In genomic region chr5:60463179-60463868, GRCh38 we compare ENCODE assay signal across 21 cellular contexts.
A peak's percentile ranks its signal among the peaks of the same experiment; 100 is the strongest.
DNase-seq lines count a peak whose midpoint lies in the region; ATAC-seq and TF ChIP-seq lines count a peak whose summit lies in the region.
"Had no signal": no experiment of that assay in that cellular context is flagged by ENCODE, and none has a peak within 500 bp of the region (broad histone marks: within the 10 kb centered on the region; RNA-seq: fewer than 3 reads in every experiment).

No MANE protein-coding gene starts in this region.

- peak overlapping the region; percentile 37 for H3K4me2 ChIP-seq in Karpas-422 (ENCODE audit: low read depth, low read length, poor library complexity, severe bottlenecking)

- H3K27ac ChIP-seq in Karpas-422 (ENCODE audit: low read length): no peak overlapping the region
- no peak overlapping the region for H3K27ac ChIP-seq in CD8-positive, alpha-beta T cell (ENCODE audit: low read depth, low read length)
- H3K27ac ChIP-seq: heart right ventricle, Peyer's patch, spleen, WERI-Rb-1 had no signal

- in situ Hi-C loops in Caki2 (cut with HindIII; ENCODE audit: low pct_unique_long_range_greater_than_20kb, low sequenced_read_pairs): no loop called here

- POLR2A ChIA-PET in CD8-positive, alpha-beta T cell (lab: Charles Lee): no interaction called here

- H3K4me1 Mint-ChIP-seq in CD8-positive, alpha-beta T cell (ENCODE audit: low read depth): no peaks in the 10 kb centered on the region

- peak; percentile 64 for DNase-seq in Caki2 (ENCODE audit: low read depth)
- DNase-seq in Karpas-422: no peak
- DNase-seq in choroid plexus epithelial cell (ENCODE audit: low read depth): peak; percentile 95
- DNase-seq in non-pigmented ciliary epithelial cell (ENCODE audit: low read depth): peak; percentile 19
- DNase-seq in CD8-positive, alpha-beta T cell: no peak
- no peak for DNase-seq in activated CD4-positive, alpha-beta T cell treated with anti-CD3 and anti-CD28 coated beads, Interleukin-2, amount 50 U/mL, for 1 hour
- DNase-seq in NAMALWA (ENCODE audit: low spot score): no peak
- DNase-seq: AML-193; amygdala; DMS 273 treated with DMSO at 0.1 percent for 48 hours; MV-4-11; NCI-H2107; NCI-H69; occipital lobe; Peyer's patch; spleen; stimulated activated naive CD4-positive, alpha-beta T cell treated with Interleukin-2 at 50 U/mL for 16 hours; WERI-Rb-1 had no signal

- H3K4me3 Mint-ChIP-seq in CD8-positive, alpha-beta T cell: no peak overlapping the region
- H3K4me3 Mint-ChIP-seq: dendritic cell treated with granulocyte-macrophage colony-stimulating factor and Interleukin-4, amounts not matched to agents 40 ng/mL and 50 ng/mL, for 4 days had no signal

- no peaks in the 10 kb centered on the region for H4K20me1 ChIP-seq in Karpas-422 (ENCODE audit: insufficient read depth, low read depth, low read length)

- intact Hi-C loops in CD8-positive, alpha-beta T cell (cut with DNase I, micrococcal nuclease): no loop called here

- peaks cover 16% of the 10 kb centered on the region for H3K4me1 ChIP-seq in Karpas-422 (ENCODE audit: low read length)
- no peaks in the 10 kb centered on the region for H3K4me1 ChIP-seq in CD8-positive, alpha-beta T cell (ENCODE audit: insufficient read depth, low read length)
- H3K4me1 ChIP-seq: Peyer's patch, spleen had no signal

- H3K79me2 ChIP-seq in Karpas-422 (ENCODE audit: low read length): peaks cover 7% of the 10 kb centered on the region; the same call in 1 of the 2 replicates

- no peak overlapping the region for H3K9ac ChIP-seq in Karpas-422 (ENCODE audit: low read length)

- H3K27me3 Mint-ChIP-seq in CD8-positive, alpha-beta T cell (ENCODE audit: low read depth): no peaks in the 10 kb centered on the region
- H3K27me3 Mint-ChIP-seq: dendritic cell treated with granulocyte-macrophage colony-stimulating factor and Interleukin-4, amounts not matched to agents 40 ng/mL and 50 ng/mL, for 4 days had no signal

- H2AFZ ChIP-seq in Karpas-422 (ENCODE audit: low read length): no peak overlapping the region

- H3K36me3 Mint-ChIP-seq in CD8-positive, alpha-beta T cell: no peaks in the 10 kb centered on the region

- H3K4me3 ChIP-seq in Karpas-422 (ENCODE audit: low read length): no peak overlapping the region
- H3K4me3 ChIP-seq in choroid plexus epithelial cell (ENCODE audit: low read depth, low read length): no peak overlapping the region
- H3K4me3 ChIP-seq in CD8-positive, alpha-beta T cell (ENCODE audit: low read depth, low read length): no peak overlapping the region
- H3K4me3 ChIP-seq: heart right ventricle, Peyer's patch, spleen had no signal

- no peak for TF ChIP-seq CTCF in choroid plexus epithelial cell (conservative IDR thresholded peaks at IDR 0.05; ENCODE audit: low read depth, low read length)
- no peak for TF ChIP-seq CTCF in CD8-positive, alpha-beta T cell (IDR thresholded peaks at IDR 0.05)

- no peak overlapping the region for H3K27ac Mint-ChIP-seq in CD8-positive, alpha-beta T cell
- H3K27ac Mint-ChIP-seq: dendritic cell treated with granulocyte-macrophage colony-stimulating factor and Interleukin-4, amounts not matched to agents 40 ng/mL and 50 ng/mL, for 4 days had no signal

- H3K36me3 ChIP-seq in Karpas-422 (ENCODE audit: insufficient read depth, low read length): no peaks in the 10 kb centered on the region
- H3K36me3 ChIP-seq in CD8-positive, alpha-beta T cell (ENCODE audit: insufficient read depth, low read length): no peaks in the 10 kb centered on the region
- H3K36me3 ChIP-seq: heart right ventricle, Peyer's patch, spleen, WERI-Rb-1 had no signal

- no peaks in the 10 kb centered on the region for H3K9me2 ChIP-seq in Karpas-422 (replicated peaks; ENCODE audit: insufficient read depth, low read length)

- CTCF ChIA-PET in CD8-positive, alpha-beta T cell (lab: Charles Lee): no interaction called here

- no peaks in the 10 kb centered on the region for H3K9me3 Mint-ChIP-seq in CD8-positive, alpha-beta T cell
- H3K9me3 Mint-ChIP-seq: dendritic cell treated with granulocyte-macrophage colony-stimulating factor and Interleukin-4, amounts not matched to agents 40 ng/mL and 50 ng/mL, for 4 days had no signal

- H3K27me3 ChIP-seq in Karpas-422 (ENCODE audit: low read length): no peaks in the 10 kb centered on the region
- no peaks in the 10 kb centered on the region for H3K27me3 ChIP-seq in CD8-positive, alpha-beta T cell (ENCODE audit: insufficient read depth, low read length)
- H3K27me3 ChIP-seq: heart right ventricle, Peyer's patch, spleen had no signal

- no peak for ATAC-seq in CD8-positive, alpha-beta T cell
- ATAC-seq in GM19463 (IDR thresholded peaks at IDR 0.05; ENCODE audit: unreplicated experiment): no peak

- no peaks in the 10 kb centered on the region for H3K9me3 ChIP-seq in Karpas-422 (ENCODE audit: low read length)
- H3K9me3 ChIP-seq in CD8-positive, alpha-beta T cell (ENCODE audit: low read length): no peaks in the 10 kb centered on the region
- H3K9me3 ChIP-seq: heart right ventricle, Peyer's patch, spleen had no signal

Comparison
In these comparisons a context has a peak if more than half of its experiments do, and no peak if none do; other contexts are left out.
1. DNase-seq: peak in Caki2 (single experiment), choroid plexus epithelial cell (single experiment) and non-pigmented ciliary epithelial cell (single experiment); none in Karpas-422 (single experiment), CD8-positive, alpha-beta T cell (0 of 7), activated CD4-positive, alpha-beta T cell treated with anti-CD3 and anti-CD28 coated beads, Interleukin-2, amount 50 U/mL, for 1 hour (single experiment) and NAMALWA (single experiment).